ENCODE assay signal across 21 cellular contexts in genomic region chr14:64754685-64755084, GRCh38. TPM values are rescaled to one million over a fixed set of nuclear protein-coding genes. Genes with fewer than 3 reads are reported as not detected.
A peak's percentile ranks its signal among the peaks of the same experiment; 100 is the strongest.
DNase-seq lines count a peak whose midpoint lies in the region; ATAC-seq and TF ChIP-seq lines count a peak whose summit lies in the region.
"Had no signal": no experiment of that assay in that cellular context is flagged by ENCODE, and none has a peak within 500 bp of the region (broad histone marks: within the 10 kb centered on the region; RNA-seq: fewer than 3 reads in every experiment).

No MANE protein-coding gene starts in this region.

- no TSS peak for BruUV-seq in Calu3 (replicated peaks; lab: Mats Ljungman, UMichigan)

- DNase-seq in Calu3 (no peak), T-helper 17 cell (no peak), immature natural killer cell (no peak), progenitor cell of endocrine pancreas (ENCODE audit: low spot score, unreplicated experiment) (no peak), caudate nucleus (lab: John Stamatoyannopoulos, UW) (no peak), NCI-H446 (lab: John Stamatoyannopoulos, UW) (no peak)
- no peak for DNase-seq in activated CD8-positive, alpha-beta memory T cell treated with anti-CD3 and anti-CD28 coated beads, Interleukin-2, amount 10 ng/mL, durations not matched to agents 7 days and 5 days
- DNase-seq: BE2C; CD8-positive, alpha-beta T cell; DMS 273 treated with DMSO at 0.1 percent for 48 hours; GDM1; GM23248; NCI-H1417; NCI-H187 treated with DMSO at 0.1 percent for 48 hours; NCI-H446 treated with DMSO at 0.1 percent for 48 hours; NK-92 treated with Interleukin-12 subunit alpha and Interleukin-12 subunit beta, amount 100 ng/mL, for 24 hours; OCI-M1 had no signal

- no peak for ATAC-seq in T-helper 17 cell
- ATAC-seq in stimulated activated memory B cell treated with anti-CD40 and anti-IgM and Interleukin-4, amounts not matched to agents 10 μg/mL and 1 μg/mL and 100 μg/mL, for 72 hours = no peak
- ATAC-seq in activated CD8-positive, alpha-beta memory T cell treated with anti-CD3 and anti-CD28 coated beads, Interleukin-2, amount 10 ng/mL, durations not matched to agents 7 days and 5 days = no peak
- ATAC-seq: CD8-positive, alpha-beta T cell; GM12878; HCT116 had no signal

- H3K27ac Mint-ChIP-seq in Calu3 (ENCODE audit: unreplicated experiment) (peak overlapping the region; percentile 21), T-helper 17 cell (peak overlapping the region; percentile 99), immature natural killer cell (peak overlapping the region; percentile 85 to 90 (median 88)), progenitor cell of endocrine pancreas (peak overlapping the region; percentile 3)
- no peak overlapping the region for H3K27ac Mint-ChIP-seq in stimulated activated memory B cell treated with anti-CD40 and anti-IgM and Interleukin-4, amounts not matched to agents 10 μg/mL and 1 μg/mL and 100 μg/mL, for 72 hours
- no peak overlapping the region for H3K27ac Mint-ChIP-seq in activated CD8-positive, alpha-beta memory T cell treated with anti-CD3 and anti-CD28 coated beads, Interleukin-2, amount 10 ng/mL, durations not matched to agents 7 days and 5 days
- H3K27ac Mint-ChIP-seq: CD8-positive, alpha-beta T cell had no signal

- CTCF ChIA-PET in Calu3 (lab: Charles Lee) = no interaction called here
- CTCF ChIA-PET in activated CD8-positive, alpha-beta memory T cell treated with anti-CD3 and anti-CD28 coated beads, Interleukin-2, amount 10 ng/mL, durations not matched to agents 7 days and 5 days (lab: Charles Lee) = interaction anchor here (1.2 kb wide), 2 partner anchors 10 to 27 kb away, joined by 4 to 5 read pairs; no protein-coding TSS in a partner anchor

- H3K9me3 ChIP-seq in T-helper 17 cell (ENCODE audit: control insufficient read depth, low read length, poor library complexity, severe bottlenecking) = no peaks in the 10 kb centered on the region
- H3K9me3 ChIP-seq: BE2C had no signal

- H3K27me3 Mint-ChIP-seq in Calu3 (ENCODE audit: unreplicated experiment) (peaks cover 24% of the 10 kb centered on the region), T-helper 17 cell (no peaks in the 10 kb centered on the region), immature natural killer cell (ENCODE audit: low read depth in 3 of 3) (peaks cover 2 to 18% (median 13%) of the 10 kb centered on the region in 3 donors), progenitor cell of endocrine pancreas (peaks cover 1% of the 10 kb centered on the region)
- H3K27me3 Mint-ChIP-seq in stimulated activated memory B cell treated with anti-CD40 and anti-IgM and Interleukin-4, amounts not matched to agents 10 μg/mL and 1 μg/mL and 100 μg/mL, for 72 hours = peaks cover 61% of the 10 kb centered on the region
- peaks cover 6% of the 10 kb centered on the region for H3K27me3 Mint-ChIP-seq in activated CD8-positive, alpha-beta memory T cell treated with anti-CD3 and anti-CD28 coated beads, Interleukin-2, amount 10 ng/mL, durations not matched to agents 7 days and 5 days

- no peak overlapping the region for H3K27ac ChIP-seq in caudate nucleus (ENCODE audit: low read depth, low read length)
- H3K27ac ChIP-seq: GM23248, HL-60 had no signal

- H3K4me1 Mint-ChIP-seq in Calu3 (ENCODE audit: low read depth, unreplicated experiment) (peaks cover 41% of the 10 kb centered on the region), T-helper 17 cell (peaks cover 47% of the 10 kb centered on the region), immature natural killer cell (peaks cover 62 to 67% of the 10 kb centered on the region in 2 donors), progenitor cell of endocrine pancreas (ENCODE audit: low read depth) (peaks cover 32% of the 10 kb centered on the region)
- no peaks in the 10 kb centered on the region for H3K4me1 Mint-ChIP-seq in stimulated activated memory B cell treated with anti-CD40 and anti-IgM and Interleukin-4, amounts not matched to agents 10 μg/mL and 1 μg/mL and 100 μg/mL, for 72 hours
- H3K4me1 Mint-ChIP-seq in activated CD8-positive, alpha-beta memory T cell treated with anti-CD3 and anti-CD28 coated beads, Interleukin-2, amount 10 ng/mL, durations not matched to agents 7 days and 5 days = peaks cover 28% of the 10 kb centered on the region

- TF ChIP-seq CTCF in Calu3 (IDR thresholded peaks at IDR 0.05; ENCODE audit: unreplicated experiment) (no peak), progenitor cell of endocrine pancreas (IDR thresholded peaks at IDR 0.05; ENCODE audit: unreplicated experiment) (no peak)

- H3K9me3 Mint-ChIP-seq in Calu3 (ENCODE audit: low read depth, unreplicated experiment) = no peaks in the 10 kb centered on the region
- no peaks in the 10 kb centered on the region for H3K9me3 Mint-ChIP-seq in immature natural killer cell
- H3K9me3 Mint-ChIP-seq in progenitor cell of endocrine pancreas (ENCODE audit: low read depth) = no peaks in the 10 kb centered on the region
- no peaks in the 10 kb centered on the region for H3K9me3 Mint-ChIP-seq in stimulated activated memory B cell treated with anti-CD40 and anti-IgM and Interleukin-4, amounts not matched to agents 10 μg/mL and 1 μg/mL and 100 μg/mL, for 72 hours
- no peaks in the 10 kb centered on the region for H3K9me3 Mint-ChIP-seq in activated CD8-positive, alpha-beta memory T cell treated with anti-CD3 and anti-CD28 coated beads, Interleukin-2, amount 10 ng/mL, durations not matched to agents 7 days and 5 days (ENCODE audit: low read depth)
- H3K9me3 Mint-ChIP-seq: CD8-positive, alpha-beta T cell had no signal

- intact Hi-C loops in Calu3 (cut with micrococcal nuclease; ENCODE audit: unreplicated experiment) = no loop called here

- H3K4me3 Mint-ChIP-seq in Calu3 (ENCODE audit: low read depth, unreplicated experiment) (no peak overlapping the region), T-helper 17 cell (peak overlapping the region; percentile 76), immature natural killer cell (peak overlapping the region in 2 of 5 donors; percentile 77 to 83), progenitor cell of endocrine pancreas (ENCODE audit: low read depth) (no peak overlapping the region)
- no peak overlapping the region for H3K4me3 Mint-ChIP-seq in stimulated activated memory B cell treated with anti-CD40 and anti-IgM and Interleukin-4, amounts not matched to agents 10 μg/mL and 1 μg/mL and 100 μg/mL, for 72 hours
- no peak overlapping the region for H3K4me3 Mint-ChIP-seq in activated CD8-positive, alpha-beta memory T cell treated with anti-CD3 and anti-CD28 coated beads, Interleukin-2, amount 10 ng/mL, durations not matched to agents 7 days and 5 days
- H3K4me3 Mint-ChIP-seq: CD8-positive, alpha-beta T cell had no signal

- peaks cover 22% of the 10 kb centered on the region for H3K36me3 Mint-ChIP-seq in Calu3 (ENCODE audit: insufficient read depth, unreplicated experiment)
- no peaks in the 10 kb centered on the region for H3K36me3 Mint-ChIP-seq in T-helper 17 cell (ENCODE audit: low read depth)
- no peaks in the 10 kb centered on the region for H3K36me3 Mint-ChIP-seq in immature natural killer cell
- H3K36me3 Mint-ChIP-seq in progenitor cell of endocrine pancreas (ENCODE audit: insufficient read depth) = no peaks in the 10 kb centered on the region
- H3K36me3 Mint-ChIP-seq in stimulated activated memory B cell treated with anti-CD40 and anti-IgM and Interleukin-4, amounts not matched to agents 10 μg/mL and 1 μg/mL and 100 μg/mL, for 72 hours = no peaks in the 10 kb centered on the region
- no peaks in the 10 kb centered on the region for H3K36me3 Mint-ChIP-seq in activated CD8-positive, alpha-beta memory T cell treated with anti-CD3 and anti-CD28 coated beads, Interleukin-2, amount 10 ng/mL, durations not matched to agents 7 days and 5 days
- H3K36me3 Mint-ChIP-seq: CD8-positive, alpha-beta T cell had no signal

RNA-seq across cellular contexts. Expression of gene PLEKHG3, which starts 50.5 kb away (rescaled TPM):
- total RNA-seq in Calu3 (2022) (39.0 and 53.6 TPM in 2 replicates), T-helper 17 cell (10 to 100 TPM; 61.4 to 65.5 TPM), progenitor cell of endocrine pancreas (76.0 and 81.0 TPM in 2 replicates)
- polyA plus RNA-seq in immature natural killer cell = 100 to 1,000 TPM in 1 of 3 donors, 10 to 100 TPM in 2; 36.8 to 216 (median 71.4) TPM
- total RNA-seq in activated CD8-positive, alpha-beta memory T cell treated with anti-CD3 and anti-CD28 coated beads, Interleukin-2, amount 10 ng/mL, durations not matched to agents 7 days and 5 days = 10 to 100 TPM; 11.9 to 28.2 TPM

Comparison
In these comparisons a context has a peak if more than half of its experiments do, and no peak if none do; other contexts are left out.
1. H3K27ac Mint-ChIP-seq: peak in Calu3 (single experiment), T-helper 17 cell (single experiment), immature natural killer cell (6 of 6) and progenitor cell of endocrine pancreas (single experiment); none in stimulated activated memory B cell treated with anti-CD40 and anti-IgM and Interleukin-4, amounts not matched to agents 10 μg/mL and 1 μg/mL and 100 μg/mL, for 72 hours (single experiment) and activated CD8-positive, alpha-beta memory T cell treated with anti-CD3 and anti-CD28 coated beads, Interleukin-2, amount 10 ng/mL, durations not matched to agents 7 days and 5 days (single experiment).